ENCODE assay signal across 2 cellular contexts in genomic region chr3:154904328-154904727, GRCh38.
A peak's percentile ranks its signal among the peaks of the same experiment; 100 is the strongest.
TF ChIP-seq lines count a peak whose summit lies in the region.

No MANE protein-coding gene starts in this region.

TF ChIP-seq in IMR-90, 13 proteins besides CTCF, POLR2A, EP300 and RAD21:
- TF ChIP-seq MXI1 (IDR thresholded peaks at IDR 0.05; ENCODE audit: borderline replicate concordance, low read depth, low read length) (no peak), MAFK (IDR thresholded peaks at IDR 0.05; ENCODE audit: low read depth, low read length) (no peak), ELK1 (IDR thresholded peaks at IDR 0.05; ENCODE audit: borderline replicate concordance, low read depth, low read length) (no peak), RFX5 (IDR thresholded peaks at IDR 0.05; ENCODE audit: low read depth, low read length) (no peak), NFE2L2 (IDR thresholded peaks at IDR 0.05; ENCODE audit: low read depth, low read length) (no peak), SMC3 (IDR thresholded peaks at IDR 0.05; ENCODE audit: low read depth, low read length) (peak; percentile 49)

TF ChIP-seq in GM12878, 131 proteins besides CTCF, POLR2A, EP300 and RAD21:
- TF ChIP-seq NFIC (IDR thresholded peaks at IDR 0.05; ENCODE audit: low read depth, low read length) (no peak), JUND (IDR thresholded peaks at IDR 0.05; ENCODE audit: low read depth, low read length) (no peak), ELK1 (IDR thresholded peaks at IDR 0.05; ENCODE audit: low read depth, low read length) (no peak), HDAC2 (IDR thresholded peaks at IDR 0.05) (no peak), NR2C1 (IDR thresholded peaks at IDR 0.05) (no peak), ASH2L (IDR thresholded peaks at IDR 0.05; ENCODE audit: borderline replicate concordance, low read depth) (no peak), CUX1 (IDR thresholded peaks at IDR 0.05; ENCODE audit: insufficient replicate concordance, low read depth, low read length) (no peak), CHD2 (IDR thresholded peaks at IDR 0.05; ENCODE audit: borderline replicate concordance, low read depth, low read length) (no peak), TCF3 (IDR thresholded peaks at IDR 0.05; ENCODE audit: borderline replicate concordance, insufficient read depth, low read depth, low read length) (no peak), CBX3 (IDR thresholded peaks at IDR 0.05; ENCODE audit: borderline replicate concordance, low read depth) (no peak), ZSCAN29 (IDR thresholded peaks at IDR 0.05) (no peak), EZH2 (IDR thresholded peaks at IDR 0.05; ENCODE audit: borderline replicate concordance, control insufficient read depth, low read depth, low read length) (no peak), PAX8 (IDR thresholded peaks at IDR 0.05) (no peak), POLR2AphosphoS2 (IDR thresholded peaks at IDR 0.05; ENCODE audit: low read depth, low read length) (no peak), PBX3 (IDR thresholded peaks at IDR 0.05; ENCODE audit: insufficient replicate concordance, low read depth, low read length) (no peak), IKZF1 (conservative IDR thresholded peaks at IDR 0.05) (no peak), NR2C2 (IDR thresholded peaks at IDR 0.05; ENCODE audit: borderline replicate concordance, control insufficient read depth, insufficient read length, low read depth) (no peak)
